Comparison of ENCODE assay signal across 23 cellular contexts in the genomic region with DNA sequence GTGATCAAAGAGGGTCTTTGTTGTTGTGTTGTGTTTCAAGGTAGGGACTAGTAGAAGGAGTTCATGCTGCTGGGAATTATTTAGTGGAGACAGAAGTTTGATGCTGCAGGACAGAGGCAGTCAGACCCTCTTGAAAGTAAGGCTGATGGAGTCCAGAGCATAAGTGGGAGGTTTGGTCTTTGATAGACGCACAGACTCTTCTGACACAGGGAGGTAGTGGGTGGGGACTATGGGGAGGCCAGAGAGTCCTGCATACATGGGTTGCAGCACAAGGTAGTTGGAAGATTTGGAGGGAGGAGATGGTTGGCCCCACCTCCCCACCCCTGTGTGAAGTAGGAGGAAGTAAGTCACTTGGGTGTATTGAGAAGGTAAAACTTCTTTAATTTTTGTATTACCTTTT.
"Had no signal": no experiment of that assay in that cellular context is flagged by ENCODE, and none has a peak within 500 bp of the region (broad histone marks: within the 10 kb centered on the region; RNA-seq: fewer than 3 reads in every experiment).

No MANE protein-coding gene starts in this region.

- H3K27me3 ChIP-seq: heart left ventricle, transverse colon, uterus had no signal

- DNase-seq: activated CD4-positive, alpha-beta T cell treated with anti-CD3 and anti-CD28 coated beads for 4 hours; activated CD4-positive, alpha-beta T cell treated with anti-CD3 and anti-CD28 coated beads, Interleukin-2, amount 50 U/mL, for 4 hours; activated effector memory CD4-positive, alpha-beta T cell treated with anti-CD3 and anti-CD28 coated beads, Interleukin-2, amount 50 U/mL, for 16 hours; activated naive CD4-positive, alpha-beta T cell treated with anti-CD3 and anti-CD28 coated beads, Interleukin-2, amount 10 ng/mL, durations not matched to agents 7 days and 5 days; amniotic stem cell; central memory CD4-positive, alpha-beta T cell; foreskin fibroblast; heart left ventricle; hypothalamus; immature natural killer cell; kidney; left colon; midbrain; naive thymus-derived CD4-positive, alpha-beta T cell; posterior cingulate gyrus; right cardiac atrium; stimulated activated CD4-positive, alpha-beta T cell treated with anti-CD3 and anti-CD28 coated beads, Interleukin-2, amount 100 ng/mL, for 48 hours; stimulated activated naive CD4-positive, alpha-beta T cell treated with Interleukin-2 at 50 U/mL for 16 hours; transverse colon; uterus had no signal

- H3K27ac ChIP-seq: heart left ventricle, transverse colon, uterus, VCaP had no signal

- H3K4me1 ChIP-seq: uterus had no signal

- H3K9me3 Mint-ChIP-seq: activated naive CD4-positive, alpha-beta T cell treated with anti-CD3 and anti-CD28 coated beads, Interleukin-2, amount 10 ng/mL, durations not matched to agents 7 days and 5 days; immature natural killer cell; naive thymus-derived CD4-positive, alpha-beta T cell; T-helper 2 cell treated with Interferon-gamma antibody and Interleukin-4, amounts not matched to agents 5 μg/mL and 100 μg/mL, for 36 hours had no signal

- H3K9me3 ChIP-seq: heart left ventricle, transverse colon, uterus had no signal

- H3K4me3 ChIP-seq: heart left ventricle, transverse colon, uterus had no signal

- H3K36me3 Mint-ChIP-seq: activated naive CD4-positive, alpha-beta T cell treated with anti-CD3 and anti-CD28 coated beads, Interleukin-2, amount 10 ng/mL, durations not matched to agents 7 days and 5 days; immature natural killer cell; naive thymus-derived CD4-positive, alpha-beta T cell had no signal

- H3K27ac Mint-ChIP-seq: activated naive CD4-positive, alpha-beta T cell treated with anti-CD3 and anti-CD28 coated beads, Interleukin-2, amount 10 ng/mL, durations not matched to agents 7 days and 5 days; immature natural killer cell; T-helper 2 cell treated with Interferon-gamma antibody and Interleukin-4, amounts not matched to agents 5 μg/mL and 100 μg/mL, for 36 hours had no signal

- H3K4me3 Mint-ChIP-seq: activated naive CD4-positive, alpha-beta T cell treated with anti-CD3 and anti-CD28 coated beads, Interleukin-2, amount 10 ng/mL, durations not matched to agents 7 days and 5 days; naive thymus-derived CD4-positive, alpha-beta T cell; T-helper 2 cell treated with Interferon-gamma antibody and Interleukin-4, amounts not matched to agents 5 μg/mL and 100 μg/mL, for 36 hours had no signal

- H3K36me3 ChIP-seq: heart left ventricle, transverse colon, uterus had no signal

- ATAC-seq: esophagus mucosa; heart left ventricle; left colon; naive thymus-derived CD4-positive, alpha-beta T cell; right cardiac atrium had no signal
